Comparison of ENCODE assay signal across 20 cellular contexts in the genomic region with DNA sequence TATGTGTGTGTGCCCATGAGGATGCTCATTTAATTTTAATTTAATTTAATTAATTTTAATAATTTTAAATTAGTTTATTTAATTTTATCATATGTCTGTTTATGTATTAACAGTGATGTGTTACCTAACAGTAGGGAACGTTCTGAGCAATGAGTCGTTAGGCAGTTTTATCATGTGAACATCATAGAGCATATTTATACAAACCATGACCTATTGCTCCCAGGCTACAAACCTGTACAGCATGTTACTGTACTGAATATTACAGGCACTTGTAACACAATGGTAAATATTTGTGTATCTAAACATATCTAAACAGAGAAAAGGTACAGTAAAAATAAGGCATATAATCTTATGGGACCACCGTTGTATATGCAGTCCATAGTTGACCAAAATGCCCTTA. TPM values are rescaled to one million over a fixed set of nuclear protein-coding genes. Genes with fewer than 3 reads are reported as not detected.
DNase-seq lines count a peak whose midpoint lies in the region; ATAC-seq and TF ChIP-seq lines count a peak whose summit lies in the region.
"Had no signal": no experiment of that assay in that cellular context is flagged by ENCODE, and none has a peak within 500 bp of the region (broad histone marks: within the 10 kb centered on the region; RNA-seq: fewer than 3 reads in every experiment).

No MANE protein-coding gene starts in this region.

- DNase-seq in HT-29 (ENCODE audit: low spot score), result peak; percentile 34
- DNase-seq in omental fat pad (ENCODE audit: low spot score), result no peak
- DNase-seq in head of caudate nucleus, result no peak
- DNase-seq: C1 segment of cervical spinal cord; CD4-positive, alpha-beta memory T cell; COR-L47; DMS79 treated with DMSO at 0.1 percent for 48 hours; GF-D8; HCEC 1CT; MV-4-11; NCI-H1105; NCI-H1436 treated with DMSO at 0.1 percent for 48 hours; NCI-H187 treated with DMSO at 0.1 percent for 48 hours; NCI-H2107; NCI-H524; NCI-H748 treated with DMSO at 0.1 percent for 48 hours had no signal

- no peaks in the 10 kb centered on the region for H3K9me3 ChIP-seq in duodenal mucosa (ENCODE audit: control insufficient read depth in 1 of 2, low read length in 2 of 2)

- H3K27me3 ChIP-seq in duodenal mucosa (ENCODE audit: control insufficient read depth in 1 of 2, insufficient read depth in 2 of 2, low read length in 2 of 2), result no peaks in the 10 kb centered on the region

- peaks cover 7 to 19% of the 10 kb centered on the region in 2 donors for H3K4me1 ChIP-seq in duodenal mucosa (ENCODE audit: control insufficient read depth in 1 of 2, insufficient read depth in 2 of 2, low read length in 2 of 2)

- intact Hi-C loops in head of caudate nucleus (cut with DNase I), result no loop called here

- H3K9ac ChIP-seq in duodenal mucosa (ENCODE audit: low read depth in 1 of 2, low read length in 2 of 2), result no peak overlapping the region

- TF ChIP-seq CTCF in 22Rv1 (IDR thresholded peaks at IDR 0.05) (no peak), omental fat pad (IDR thresholded peaks at IDR 0.05) (no peak)

- peak overlapping the region; percentile 37 to 51 for H3K4me3 ChIP-seq in duodenal mucosa (ENCODE audit: low read depth in 1 of 2, low read length in 2 of 2)

- no peaks in the 10 kb centered on the region for H3K36me3 ChIP-seq in duodenal mucosa (ENCODE audit: control insufficient read depth in 1 of 2, insufficient read depth in 2 of 2, low read length in 2 of 2)

- peak; percentile 39 for ATAC-seq in omental fat pad (ENCODE audit: low FRiP score)
- ATAC-seq in GM21381 (IDR thresholded peaks at IDR 0.05; ENCODE audit: unreplicated experiment), result no peak
- ATAC-seq in esophagus mucosa, result no peak

- H3K27ac ChIP-seq in 22Rv1 (peak overlapping the region; percentile 89), duodenal mucosa (ENCODE audit: low read depth, low read length) (no peak overlapping the region)

RNA-seq across cellular contexts. Expression of a gene that starts 13.7 kb away (rescaled TPM):
- 5.4 and 9.2 TPM in 2 replicates for total RNA-seq in HT-29 (2014; rRNA removed; shearing (Covaris generic))
- total RNA-seq in omental fat pad, result 10 to 100 TPM; 11.3 to 41.1 (median 20.4) TPM
- 1.1 TPM for total RNA-seq in esophagus mucosa

RNA-seq across cellular contexts. Expression of a gene that starts 19.8 kb away (rescaled TPM):
- total RNA-seq in HT-29 (2014; rRNA removed; shearing (Covaris generic)), result 8.2 and 13.8 TPM in 2 replicates
- total RNA-seq in omental fat pad (10 to 100 TPM; 10.9 to 84.7 (median 37.5) TPM), esophagus mucosa (2.4 TPM)
